In the genomic region with DNA sequence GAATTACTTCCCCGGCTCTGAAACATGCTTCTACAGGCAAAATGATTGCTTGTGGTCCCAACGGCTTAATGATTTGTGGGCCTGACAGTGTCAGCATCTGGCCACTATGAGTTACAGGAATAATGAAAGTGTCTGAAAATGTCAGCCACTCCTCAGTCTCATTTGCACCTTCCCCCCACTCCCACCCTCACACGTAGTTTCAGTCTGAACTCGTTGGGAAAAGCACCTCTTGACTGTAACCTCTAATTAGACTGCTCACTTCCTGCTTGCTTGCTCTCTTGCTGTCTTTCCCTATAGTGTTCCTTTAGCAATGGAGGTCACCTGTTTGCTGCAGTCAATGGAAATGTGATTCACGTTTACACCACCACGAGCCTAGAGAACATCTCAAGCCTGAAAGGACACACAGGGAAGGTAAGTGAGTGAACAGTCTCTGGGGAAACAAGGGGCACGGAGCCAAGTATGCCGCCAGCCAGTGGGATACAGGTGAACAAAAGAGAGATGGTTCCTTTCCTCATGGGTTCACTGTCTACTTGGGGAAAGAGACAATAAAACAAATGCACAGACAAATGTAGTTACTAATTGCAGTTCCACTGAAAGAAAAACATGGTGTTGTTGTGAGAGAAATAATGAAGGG, we compare ENCODE assay signal across 9 cellular contexts. TPM values are rescaled to one million over a fixed set of nuclear protein-coding genes. Genes with fewer than 3 reads are reported as not detected.
DNase-seq lines count a peak whose midpoint lies in the region; ATAC-seq and FAIRE-seq lines count a peak whose summit lies in the region.
"Had no signal": no experiment of that assay in that cellular context is flagged by ENCODE, and none has a peak within 500 bp of the region (broad histone marks: within the 10 kb centered on the region; RNA-seq: fewer than 3 reads in every experiment).

No MANE protein-coding gene starts in this region.

- peaks cover under 1% of the 10 kb centered on the region for H3K27me3 Mint-ChIP-seq in activated CD4-positive, alpha-beta memory T cell treated with anti-CD3 and anti-CD28 coated beads for 36 hours
- peaks cover 10% of the 10 kb centered on the region for H3K27me3 Mint-ChIP-seq in activated CD4-positive, alpha-beta memory T cell treated with anti-CD3 and anti-CD28 coated beads, Interleukin-2, amount 10 ng/mL, durations not matched to agents 7 days and 5 days
- peaks cover 4 to 5% of the 10 kb centered on the region in 2 donors for H3K27me3 Mint-ChIP-seq in stimulated activated naive B cell treated with anti-CD40 and anti-IgM and Interleukin-4, amounts not matched to agents 10 μg/mL and 1 μg/mL and 100 μg/mL, for 72 hours

- H3K9me3 Mint-ChIP-seq in activated CD4-positive, alpha-beta memory T cell treated with anti-CD3 and anti-CD28 coated beads for 36 hours: peaks cover 11% of the 10 kb centered on the region
- peaks cover 2% of the 10 kb centered on the region for H3K9me3 Mint-ChIP-seq in activated CD4-positive, alpha-beta memory T cell treated with anti-CD3 and anti-CD28 coated beads, Interleukin-2, amount 10 ng/mL, durations not matched to agents 7 days and 5 days
- peaks cover 3 to 5% of the 10 kb centered on the region in 2 donors for H3K9me3 Mint-ChIP-seq in stimulated activated naive B cell treated with anti-CD40 and anti-IgM and Interleukin-4, amounts not matched to agents 10 μg/mL and 1 μg/mL and 100 μg/mL, for 72 hours

- ATAC-seq in HG02981 (IDR thresholded peaks at IDR 0.05; ENCODE audit: unreplicated experiment): peak; percentile 61
- ATAC-seq in stimulated activated naive B cell treated with anti-CD40 and anti-IgM and Interleukin-4, amounts not matched to agents 10 μg/mL and 1 μg/mL and 100 μg/mL, for 72 hours (replicated peaks): peak; percentile 97

- POLR2A ChIA-PET in activated CD4-positive, alpha-beta memory T cell treated with anti-CD3 and anti-CD28 coated beads for 36 hours (lab: Charles Lee): no interaction called here
- POLR2A ChIA-PET in activated CD4-positive, alpha-beta memory T cell treated with anti-CD3 and anti-CD28 coated beads, Interleukin-2, amount 10 ng/mL, durations not matched to agents 7 days and 5 days (lab: Charles Lee): no interaction called here

- intact Hi-C loops in activated CD4-positive, alpha-beta memory T cell treated with anti-CD3 and anti-CD28 coated beads for 36 hours (cut with micrococcal nuclease): no loop called here

- CTCF ChIA-PET in activated CD4-positive, alpha-beta memory T cell treated with anti-CD3 and anti-CD28 coated beads for 36 hours (lab: Charles Lee): interaction anchor here (1.2 kb wide), 1 partner anchor 28 kb away, joined by 3 read pairs; no protein-coding TSS in a partner anchor
- CTCF ChIA-PET in activated CD4-positive, alpha-beta memory T cell treated with anti-CD3 and anti-CD28 coated beads, Interleukin-2, amount 10 ng/mL, durations not matched to agents 7 days and 5 days (lab: Charles Lee): no interaction called here

- H3K4me1 Mint-ChIP-seq in activated CD4-positive, alpha-beta memory T cell treated with anti-CD3 and anti-CD28 coated beads for 36 hours (ENCODE audit: low read depth): no peaks in the 10 kb centered on the region
- no peaks in the 10 kb centered on the region for H3K4me1 Mint-ChIP-seq in activated CD4-positive, alpha-beta memory T cell treated with anti-CD3 and anti-CD28 coated beads, Interleukin-2, amount 10 ng/mL, durations not matched to agents 7 days and 5 days
- H3K4me1 Mint-ChIP-seq in stimulated activated naive B cell treated with anti-CD40 and anti-IgM and Interleukin-4, amounts not matched to agents 10 μg/mL and 1 μg/mL and 100 μg/mL, for 72 hours: peaks cover 2% of the 10 kb centered on the region in 2 donors

- FAIRE-seq in HTR-8/SVneo (lab: Jason Lieb, UNC): no peak

- peaks cover 2% of the 10 kb centered on the region for H3K36me3 Mint-ChIP-seq in activated CD4-positive, alpha-beta memory T cell treated with anti-CD3 and anti-CD28 coated beads for 36 hours
- H3K36me3 Mint-ChIP-seq in activated CD4-positive, alpha-beta memory T cell treated with anti-CD3 and anti-CD28 coated beads, Interleukin-2, amount 10 ng/mL, durations not matched to agents 7 days and 5 days (ENCODE audit: low read depth): no peaks in the 10 kb centered on the region
- peaks cover 1 to 11% of the 10 kb centered on the region in 2 donors for H3K36me3 Mint-ChIP-seq in stimulated activated naive B cell treated with anti-CD40 and anti-IgM and Interleukin-4, amounts not matched to agents 10 μg/mL and 1 μg/mL and 100 μg/mL, for 72 hours

- no peak overlapping the region for H3K27ac Mint-ChIP-seq in activated CD4-positive, alpha-beta memory T cell treated with anti-CD3 and anti-CD28 coated beads for 36 hours
- H3K27ac Mint-ChIP-seq in activated CD4-positive, alpha-beta memory T cell treated with anti-CD3 and anti-CD28 coated beads, Interleukin-2, amount 10 ng/mL, durations not matched to agents 7 days and 5 days: no peak overlapping the region
- H3K27ac Mint-ChIP-seq in stimulated activated naive B cell treated with anti-CD40 and anti-IgM and Interleukin-4, amounts not matched to agents 10 μg/mL and 1 μg/mL and 100 μg/mL, for 72 hours: no peak overlapping the region

- DNase-seq in activated CD4-positive, alpha-beta memory T cell treated with anti-CD3 and anti-CD28 coated beads for 36 hours: peak; percentile 38
- DNase-seq in activated CD4-positive, alpha-beta memory T cell treated with anti-CD3 and anti-CD28 coated beads, Interleukin-2, amount 10 ng/mL, durations not matched to agents 7 days and 5 days: no peak
- DNase-seq in NCI-H2196 treated with DMSO at 0.1 percent for 48 hours (lab: John Stamatoyannopoulos, UW; ENCODE audit: unreplicated experiment): peak; percentile 17
- peak; percentile 60 for DNase-seq in stimulated activated naive B cell treated with anti-CD40 and anti-IgM and Interleukin-4, amounts not matched to agents 10 μg/mL and 1 μg/mL and 100 μg/mL, for 72 hours
- DNase-seq in HTR-8/SVneo (ENCODE audit: insufficient read length, low spot score): no peak
- DNase-seq in stimulated activated CD4-positive, alpha-beta T cell treated with anti-CD3 and anti-CD28 coated beads, Interleukin-15, amount 100 ng/mL, for 24 hours: no peak
- no peak for DNase-seq in activated CD8-positive, alpha-beta memory T cell treated with anti-CD3 and anti-CD28 coated beads, Interleukin-2, amount 50 U/mL, for 4 hours
- DNase-seq: thyroid gland had no signal

- H3K4me3 Mint-ChIP-seq in activated CD4-positive, alpha-beta memory T cell treated with anti-CD3 and anti-CD28 coated beads for 36 hours: no peak overlapping the region
- H3K4me3 Mint-ChIP-seq in activated CD4-positive, alpha-beta memory T cell treated with anti-CD3 and anti-CD28 coated beads, Interleukin-2, amount 10 ng/mL, durations not matched to agents 7 days and 5 days: no peak overlapping the region
- H3K4me3 Mint-ChIP-seq in stimulated activated naive B cell treated with anti-CD40 and anti-IgM and Interleukin-4, amounts not matched to agents 10 μg/mL and 1 μg/mL and 100 μg/mL, for 72 hours: no peak overlapping the region

RNA-seq across cellular contexts. Expression of gene CFAP57, which starts 27.1 kb away (rescaled TPM):
- total RNA-seq in activated CD4-positive, alpha-beta memory T cell treated with anti-CD3 and anti-CD28 coated beads for 36 hours: under 1 TPM in 1 of 2 experiments, not detected in 1; 0.43 TPM
- under 1 TPM in 1 of 2 experiments, not detected in 1; 0.10 TPM for total RNA-seq in activated CD4-positive, alpha-beta memory T cell treated with anti-CD3 and anti-CD28 coated beads, Interleukin-2, amount 10 ng/mL, durations not matched to agents 7 days and 5 days

RNA-seq across cellular contexts. Expression of gene EBNA1BP2, which starts 27.1 kb away (rescaled TPM):
- 100 to 1,000 TPM in 1 of 2 experiments, 10 to 100 TPM in 1; 97.5 to 104 TPM for total RNA-seq in activated CD4-positive, alpha-beta memory T cell treated with anti-CD3 and anti-CD28 coated beads for 36 hours
- total RNA-seq in activated CD4-positive, alpha-beta memory T cell treated with anti-CD3 and anti-CD28 coated beads, Interleukin-2, amount 10 ng/mL, durations not matched to agents 7 days and 5 days: 10 to 100 TPM; 37.8 to 39.8 TPM

Comparison
In these comparisons a context has a peak if more than half of its experiments do, and no peak if none do; other contexts are left out.
1. DNase-seq: peak in activated CD4-positive, alpha-beta memory T cell treated with anti-CD3 and anti-CD28 coated beads for 36 hours (single experiment), NCI-H2196 treated with DMSO at 0.1 percent for 48 hours (single experiment) and stimulated activated naive B cell treated with anti-CD40 and anti-IgM and Interleukin-4, amounts not matched to agents 10 μg/mL and 1 μg/mL and 100 μg/mL, for 72 hours (single experiment); none in activated CD4-positive, alpha-beta memory T cell treated with anti-CD3 and anti-CD28 coated beads, Interleukin-2, amount 10 ng/mL, durations not matched to agents 7 days and 5 days (single experiment), HTR-8/SVneo (single experiment), stimulated activated CD4-positive, alpha-beta T cell treated with anti-CD3 and anti-CD28 coated beads, Interleukin-15, amount 100 ng/mL, for 24 hours (single experiment) and activated CD8-positive, alpha-beta memory T cell treated with anti-CD3 and anti-CD28 coated beads, Interleukin-2, amount 50 U/mL, for 4 hours (single experiment).